In the genomic region with DNA sequence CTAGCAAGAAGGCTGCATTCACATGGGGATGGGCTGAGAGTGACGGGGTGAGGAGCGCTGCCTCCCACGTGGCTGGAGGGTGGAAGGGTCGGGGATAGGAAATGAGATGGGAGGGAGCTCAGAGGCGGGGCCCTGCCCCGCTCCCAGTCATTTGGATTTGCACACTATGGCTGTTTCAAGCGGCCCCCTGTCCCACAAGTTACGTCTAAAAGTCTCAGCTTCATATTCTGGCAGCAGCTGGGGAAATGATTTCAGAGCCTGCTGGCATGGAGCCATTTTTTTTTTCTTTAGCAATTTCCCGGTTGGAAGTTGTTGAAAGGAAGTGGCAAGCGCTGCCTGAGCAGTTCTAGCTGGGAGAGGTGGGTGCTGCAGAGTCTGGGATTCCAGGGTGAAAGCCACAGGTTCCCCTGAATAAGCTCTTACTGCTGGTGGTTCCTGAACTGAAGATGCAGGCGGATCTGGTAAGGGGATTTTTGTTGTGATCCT, we compare ENCODE assay signal across 1 cellular context.
TF ChIP-seq lines count a peak whose summit lies in the region.

No MANE protein-coding gene starts in this region.

TF ChIP-seq in WTC11, 78 proteins besides CTCF, POLR2A, EP300 and RAD21 (continued from another document):
- TF ChIP-seq, protein P1, sequence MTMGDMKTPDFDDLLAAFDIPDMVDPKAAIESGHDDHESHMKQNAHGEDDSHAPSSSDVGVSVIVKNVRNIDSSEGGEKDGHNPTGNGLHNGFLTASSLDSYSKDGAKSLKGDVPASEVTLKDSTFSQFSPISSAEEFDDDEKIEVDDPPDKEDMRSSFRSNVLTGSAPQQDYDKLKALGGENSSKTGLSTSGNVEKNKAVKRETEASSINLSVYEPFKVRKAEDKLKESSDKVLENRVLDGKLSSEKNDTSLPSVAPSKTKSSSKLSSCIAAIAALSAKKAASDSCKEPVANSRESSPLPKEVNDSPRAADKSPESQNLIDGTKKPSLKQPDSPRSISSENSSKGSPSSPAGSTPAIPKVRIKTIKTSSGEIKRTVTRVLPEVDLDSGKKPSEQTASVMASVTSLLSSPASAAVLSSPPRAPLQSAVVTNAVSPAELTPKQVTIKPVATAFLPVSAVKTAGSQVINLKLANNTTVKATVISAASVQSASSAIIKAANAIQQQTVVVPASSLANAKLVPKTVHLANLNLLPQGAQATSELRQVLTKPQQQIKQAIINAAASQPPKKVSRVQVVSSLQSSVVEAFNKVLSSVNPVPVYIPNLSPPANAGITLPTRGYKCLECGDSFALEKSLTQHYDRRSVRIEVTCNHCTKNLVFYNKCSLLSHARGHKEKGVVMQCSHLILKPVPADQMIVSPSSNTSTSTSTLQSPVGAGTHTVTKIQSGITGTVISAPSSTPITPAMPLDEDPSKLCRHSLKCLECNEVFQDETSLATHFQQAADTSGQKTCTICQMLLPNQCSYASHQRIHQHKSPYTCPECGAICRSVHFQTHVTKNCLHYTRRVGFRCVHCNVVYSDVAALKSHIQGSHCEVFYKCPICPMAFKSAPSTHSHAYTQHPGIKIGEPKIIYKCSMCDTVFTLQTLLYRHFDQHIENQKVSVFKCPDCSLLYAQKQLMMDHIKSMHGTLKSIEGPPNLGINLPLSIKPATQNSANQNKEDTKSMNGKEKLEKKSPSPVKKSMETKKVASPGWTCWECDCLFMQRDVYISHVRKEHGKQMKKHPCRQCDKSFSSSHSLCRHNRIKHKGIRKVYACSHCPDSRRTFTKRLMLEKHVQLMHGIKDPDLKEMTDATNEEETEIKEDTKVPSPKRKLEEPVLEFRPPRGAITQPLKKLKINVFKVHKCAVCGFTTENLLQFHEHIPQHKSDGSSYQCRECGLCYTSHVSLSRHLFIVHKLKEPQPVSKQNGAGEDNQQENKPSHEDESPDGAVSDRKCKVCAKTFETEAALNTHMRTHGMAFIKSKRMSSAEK (CRISPR knock-in tag; IDR thresholded peaks at IDR 0.05; ENCODE audit: borderline replicate concordance) = no peak
- TF ChIP-seq SMAD3 (CRISPR knock-in tag; IDR thresholded peaks at IDR 0.05; ENCODE audit: borderline replicate concordance) (no peak), NR2C2 (CRISPR knock-in tag; IDR thresholded peaks at IDR 0.05) (no peak), FOXP1 (CRISPR knock-in tag; IDR thresholded peaks at IDR 0.05; ENCODE audit: borderline replicate concordance) (no peak), ESRRA (CRISPR knock-in tag; IDR thresholded peaks at IDR 0.05; ENCODE audit: borderline replicate concordance) (no peak), IRF2 (CRISPR knock-in tag; IDR thresholded peaks at IDR 0.05; ENCODE audit: borderline replicate concordance, low read depth) (no peak), MYBL2 (CRISPR knock-in tag; IDR thresholded peaks at IDR 0.05) (no peak), TCF7 (CRISPR knock-in tag; IDR thresholded peaks at IDR 0.05; ENCODE audit: low read depth) (no peak), JUN (CRISPR knock-in tag; IDR thresholded peaks at IDR 0.05) (no peak), KAT7 (CRISPR knock-in tag; IDR thresholded peaks at IDR 0.05; ENCODE audit: borderline replicate concordance) (no peak), TEAD1 (CRISPR knock-in tag; IDR thresholded peaks at IDR 0.05) (no peak), FOXJ3 (CRISPR knock-in tag; IDR thresholded peaks at IDR 0.05; ENCODE audit: borderline replicate concordance) (no peak)
- TF ChIP-seq, protein P2, sequence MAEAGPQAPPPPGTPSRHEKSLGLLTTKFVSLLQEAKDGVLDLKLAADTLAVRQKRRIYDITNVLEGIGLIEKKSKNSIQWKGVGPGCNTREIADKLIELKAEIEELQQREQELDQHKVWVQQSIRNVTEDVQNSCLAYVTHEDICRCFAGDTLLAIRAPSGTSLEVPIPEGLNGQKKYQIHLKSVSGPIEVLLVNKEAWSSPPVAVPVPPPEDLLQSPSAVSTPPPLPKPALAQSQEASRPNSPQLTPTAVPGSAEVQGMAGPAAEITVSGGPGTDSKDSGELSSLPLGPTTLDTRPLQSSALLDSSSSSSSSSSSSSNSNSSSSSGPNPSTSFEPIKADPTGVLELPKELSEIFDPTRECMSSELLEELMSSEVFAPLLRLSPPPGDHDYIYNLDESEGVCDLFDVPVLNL (CRISPR knock-in tag; IDR thresholded peaks at IDR 0.05; ENCODE audit: borderline replicate concordance, low read depth) = no peak
- TF ChIP-seq, protein P3, sequence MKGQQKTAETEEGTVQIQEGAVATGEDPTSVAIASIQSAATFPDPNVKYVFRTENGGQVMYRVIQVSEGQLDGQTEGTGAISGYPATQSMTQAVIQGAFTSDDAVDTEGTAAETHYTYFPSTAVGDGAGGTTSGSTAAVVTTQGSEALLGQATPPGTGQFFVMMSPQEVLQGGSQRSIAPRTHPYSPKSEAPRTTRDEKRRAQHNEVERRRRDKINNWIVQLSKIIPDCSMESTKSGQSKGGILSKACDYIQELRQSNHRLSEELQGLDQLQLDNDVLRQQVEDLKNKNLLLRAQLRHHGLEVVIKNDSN (CRISPR knock-in tag; IDR thresholded peaks at IDR 0.05) = no peak
